Comparison of ENCODE assay signal across 12 cellular contexts in the genomic region with DNA sequence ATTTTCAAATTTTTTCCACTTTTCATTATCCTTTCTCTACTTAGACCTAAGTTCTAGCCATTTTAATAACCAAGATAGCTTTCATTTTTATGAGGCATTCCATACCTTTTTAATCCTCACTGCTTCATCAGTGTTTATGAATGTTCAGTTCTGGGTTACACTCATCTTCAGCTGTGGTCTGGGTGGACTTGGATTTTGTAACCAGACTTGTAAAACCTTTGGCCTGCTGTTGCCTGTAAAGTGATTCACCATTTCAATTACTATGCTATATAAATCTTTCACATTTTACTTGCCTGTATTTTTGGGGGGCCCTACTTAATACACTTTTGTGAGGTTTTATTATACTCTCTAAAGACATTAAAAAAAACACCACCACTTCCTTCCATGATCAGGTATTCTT. TPM values are rescaled to one million over a fixed set of nuclear protein-coding genes. Genes with fewer than 3 reads are reported as not detected.
DNase-seq lines count a peak whose midpoint lies in the region; ATAC-seq, FAIRE-seq and TF ChIP-seq lines count a peak whose summit lies in the region.
"Had no signal": no experiment of that assay in that cellular context is flagged by ENCODE, and none has a peak within 500 bp of the region (broad histone marks: within the 10 kb centered on the region; RNA-seq: fewer than 3 reads in every experiment).

No MANE protein-coding gene starts in this region.

- no peaks in the 10 kb centered on the region for H3K27me3 ChIP-seq in Peyer's patch
- no peaks in the 10 kb centered on the region for H3K27me3 ChIP-seq in adrenal gland

- no peak for TF ChIP-seq CTCF in A549 (IDR thresholded peaks at IDR 0.05)
- no peak for TF ChIP-seq CTCF in astrocyte of the spinal cord (IDR thresholded peaks at IDR 0.05; ENCODE audit: low read depth, low read length)
- TF ChIP-seq CTCF in Peyer's patch (IDR thresholded peaks at IDR 0.05): no peak
- no peak for TF ChIP-seq CTCF in adrenal gland (IDR thresholded peaks at IDR 0.05)

- H3K9me3 ChIP-seq in A549 (no peaks in the 10 kb centered on the region), Peyer's patch (no peaks in the 10 kb centered on the region), adrenal gland (replicated peaks in 1 of 3) (no peaks in the 10 kb centered on the region)

- FAIRE-seq in A549 (lab: Jason Lieb, UNC): no peak
- FAIRE-seq: G401.6 had no signal

- H3K4me2 ChIP-seq in A549: peak overlapping the region; percentile 15; the same call in 2 of the 3 replicates

- H3K27ac ChIP-seq in A549 (no peak overlapping the region), Peyer's patch (no peak overlapping the region), adrenal gland (no peak overlapping the region)

- ATAC-seq in A549 (no peak), left lobe of liver (peak; percentile 26), GM19397 (IDR thresholded peaks at IDR 0.05; ENCODE audit: unreplicated experiment) (no peak)

- H3K4me1 ChIP-seq in A549: peaks cover 33% of the 10 kb centered on the region; the same call in 2 of the 3 replicates
- peaks cover 0 to 7% (median 0%) of the 10 kb centered on the region in 4 donors for H3K4me1 ChIP-seq in Peyer's patch
- peaks cover 4 to 44% of the 10 kb centered on the region in 2 donors for H3K4me1 ChIP-seq in adrenal gland (replicated peaks in 1 of 2)

- no peak for TF ChIP-seq POLR2A in A549 (IDR thresholded peaks at IDR 0.05; ENCODE audit: low read length)
- TF ChIP-seq POLR2A in Peyer's patch (IDR thresholded peaks at IDR 0.05): no peak
- no peak for TF ChIP-seq POLR2A in adrenal gland (IDR thresholded peaks at IDR 0.05)

- no peak for TF ChIP-seq EP300 in A549 (IDR thresholded peaks at IDR 0.05)

- H3K36me3 ChIP-seq in Peyer's patch (peaks cover 0 to 7% (median 0%) of the 10 kb centered on the region in 3 donors), adrenal gland (replicated peaks in 1 of 2) (no peaks in the 10 kb centered on the region)

- in situ Hi-C loops in astrocyte of the spinal cord (cut with HindIII; ENCODE audit: low sequenced_read_pairs): no loop called here

- TF ChIP-seq RAD21 in A549 (conservative IDR thresholded peaks at IDR 0.05 in 1 of 2, IDR thresholded peaks at IDR 0.05 in 1 of 2): no peak

- DNase-seq in A549 (ENCODE audit: low read depth in 1 of 2, low spot score in 1 of 2) (no peak), HS-27A (ENCODE audit: low read depth) (peak; percentile 51), astrocyte of the spinal cord (ENCODE audit: low read depth, low spot score) (peak; percentile 76), left lobe of liver (ENCODE audit: low spot score) (no peak), Peyer's patch (no peak), adrenal gland (no peak), kidney glomerular epithelial cell (lab: John Stamatoyannopoulos, UW) (no peak)
- DNase-seq: activated CD4-positive, alpha-beta T cell treated with anti-CD3 and anti-CD28 coated beads, Interleukin-2, amount 50 U/mL, for 48 hours; activated naive CD4-positive, alpha-beta T cell treated with Interleukin-2 at 50 U/mL for 16 hours; head of caudate nucleus had no signal

- POLR2A ChIA-PET in A549 (lab: Yijun Ruan, JAX): no interaction called here

- CTCF ChIA-PET in A549 (lab: Yijun Ruan, JAX): interaction anchor here (0.9 to 1.7 kb wide), 2 partner anchors 9 to 40 kb away, joined by 3 to 4 read pairs; no protein-coding TSS in a partner anchor

- intact Hi-C loops in adrenal gland (cut with DNase I): no loop called here

- H3K4me3 ChIP-seq in A549 (no peak overlapping the region), astrocyte of the spinal cord (ENCODE audit: low read depth, low read length) (no peak overlapping the region), Peyer's patch (no peak overlapping the region), adrenal gland (no peak overlapping the region)

TF ChIP-seq in A549, 52 proteins besides CTCF, POLR2A, EP300 and RAD21:
- TF ChIP-seq MAZ (IDR thresholded peaks at IDR 0.05; ENCODE audit: borderline replicate concordance, low read depth, low read length): no peak
- no peak for TF ChIP-seq KDM1A (IDR thresholded peaks at IDR 0.05; ENCODE audit: low read depth)
- no peak for TF ChIP-seq KDM5A (IDR thresholded peaks at IDR 0.05)
- no peak for TF ChIP-seq CEBPB (IDR thresholded peaks at IDR 0.05)
- TF ChIP-seq SREBF2 (IDR thresholded peaks at IDR 0.05): no peak
- no peak for TF ChIP-seq ZFP36 (IDR thresholded peaks at IDR 0.05; ENCODE audit: borderline replicate concordance, partially characterized antibody)
- no peak for TF ChIP-seq PHF8 (IDR thresholded peaks at IDR 0.05; ENCODE audit: borderline replicate concordance, low read depth)
- no peak for TF ChIP-seq RNF2 (IDR thresholded peaks at IDR 0.05; ENCODE audit: borderline replicate concordance, low read depth)
- TF ChIP-seq HOXB13 (CRISPR knock-in tag; IDR thresholded peaks at IDR 0.05; ENCODE audit: low read depth): no peak
- TF ChIP-seq ZC3H11A (IDR thresholded peaks at IDR 0.05): no peak
- TF ChIP-seq GATA3 (IDR thresholded peaks at IDR 0.05; ENCODE audit: borderline replicate concordance): no peak
- no peak for TF ChIP-seq RFX5 (IDR thresholded peaks at IDR 0.05)

RNA-seq across cellular contexts. Expression of a gene that starts 46.2 kb away (rescaled TPM):
- 32.2 and 33.5 TPM in 2 replicates for polyA plus RNA-seq in A549 (2011; rRNA removed)
- 3.9 and 4.7 TPM in 2 replicates for polyA plus RNA-seq in A549 (2012; cell fraction: cytosol; rRNA removed)
- polyA plus RNA-seq in A549 (2012; cell fraction: nucleus; rRNA removed): 1.9 and 3.2 TPM in 2 replicates
- polyA plus RNA-seq in A549 (2017; fragmentation: RNase III; extraction: RNeasy Plus Mini Kit Qiagen cat#74134 plus additional on column Dnase treatment): 14.5 to 18.1 TPM (median 15.3 TPM) in 3 replicates
- polyA minus RNA-seq in A549 (2011; rRNA and poly(A)+ RNA removed): 34.9 and 40.2 TPM in 2 replicates
- total RNA-seq in left lobe of liver: 17.2 TPM
- total RNA-seq in Peyer's patch: 10 to 100 TPM; 33.5 to 85.8 (median 53.2) TPM
- total RNA-seq in adrenal gland: 10 to 100 TPM; 27.4 to 47.4 (median 40.0) TPM
- 10 to 100 TPM; 11.8 to 27.7 (median 14.0) TPM for polyA plus RNA-seq in adrenal gland

Comparison
In these comparisons a context has a peak if more than half of its experiments do, and no peak if none do; other contexts are left out.
1. DNase-seq: peak in HS-27A (single experiment) and astrocyte of the spinal cord (single experiment); none in A549 (0 of 2), left lobe of liver (single experiment), Peyer's patch (0 of 3), adrenal gland (0 of 7) and kidney glomerular epithelial cell (single experiment).